ENCODE assay signal across 27 cellular contexts in the genomic region with DNA sequence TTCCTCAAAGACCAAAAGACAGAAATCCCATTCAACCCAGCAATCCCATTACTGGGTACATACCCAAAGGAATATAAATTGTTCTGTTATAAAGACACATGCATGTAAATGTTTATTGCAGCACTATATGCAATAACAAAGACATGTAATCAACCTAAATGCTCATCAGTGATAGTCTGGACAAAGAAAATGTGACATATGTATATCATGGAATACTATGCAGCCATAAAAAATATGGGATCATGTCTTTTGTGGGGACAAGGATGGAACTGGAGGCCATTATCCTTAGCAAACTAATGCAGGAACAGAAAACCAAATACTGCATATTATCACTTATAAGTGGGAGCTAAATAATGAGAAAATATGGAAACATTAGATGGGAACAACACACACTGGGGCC. TPM values are rescaled to one million over a fixed set of nuclear protein-coding genes. Genes with fewer than 3 reads are reported as not detected.
DNase-seq lines count a peak whose midpoint lies in the region; ATAC-seq, FAIRE-seq and TF ChIP-seq lines count a peak whose summit lies in the region.
"Had no signal": no experiment of that assay in that cellular context is flagged by ENCODE, and none has a peak within 500 bp of the region (broad histone marks: within the 10 kb centered on the region; RNA-seq: fewer than 3 reads in every experiment).

No MANE protein-coding gene starts in this region.

- H3K4me3 Mint-ChIP-seq in Calu3 (ENCODE audit: low read depth, unreplicated experiment) (no peak overlapping the region), type B pancreatic cell (no peak overlapping the region)
- H3K4me3 Mint-ChIP-seq in stimulated activated naive B cell treated with anti-CD40 and anti-IgM and Interleukin-4, amounts not matched to agents 10 μg/mL and 1 μg/mL and 100 μg/mL, for 72 hours, result no peak overlapping the region
- H3K4me3 Mint-ChIP-seq: B cell; CD4-positive, alpha-beta T cell; CD8-positive, alpha-beta T cell had no signal

- H3K27me3 Mint-ChIP-seq in Calu3 (ENCODE audit: unreplicated experiment), result no peaks in the 10 kb centered on the region
- no peaks in the 10 kb centered on the region for H3K27me3 Mint-ChIP-seq in type B pancreatic cell
- H3K27me3 Mint-ChIP-seq in stimulated activated naive B cell treated with anti-CD40 and anti-IgM and Interleukin-4, amounts not matched to agents 10 μg/mL and 1 μg/mL and 100 μg/mL, for 72 hours, result peaks cover 4 to 5% of the 10 kb centered on the region in 2 donors
- H3K27me3 Mint-ChIP-seq: CD4-positive, alpha-beta T cell had no signal

- H2AFZ ChIP-seq in K562 (ENCODE audit: low read depth, low read length), result no peak overlapping the region

- no peaks in the 10 kb centered on the region for H3K79me2 ChIP-seq in K562 (ENCODE audit: control insufficient read depth, insufficient read depth, low read length)

- in situ Hi-C loops in K562 (cut with MboI), result no loop called here

- TF ChIP-seq CTCF in A549 (IDR thresholded peaks at IDR 0.05) (no peak), Calu3 (IDR thresholded peaks at IDR 0.05; ENCODE audit: unreplicated experiment) (no peak), K562 (IDR thresholded peaks at IDR 0.05 in 2 of 3, conservative IDR thresholded peaks at IDR 0.05 in 1 of 3; ENCODE audit: insufficient read depth in 2 of 3, low read depth in 1 of 3, low read length in 3 of 3) (no peak), type B pancreatic cell (conservative IDR thresholded peaks at IDR 0.05) (no peak), heart left ventricle (IDR thresholded peaks at IDR 0.05) (no peak)

- CTCF ChIA-PET in A549 (lab: Yijun Ruan, JAX) (no interaction called here), Calu3 (lab: Charles Lee) (no interaction called here), K562 (lab: Yijun Ruan, JAX; ENCODE audit: low intra/inter-chr PET ratio) (interaction anchor here (0.6 kb wide), 1 partner anchor 127 kb away, joined by 3 read pairs; no protein-coding TSS in a partner anchor)

- H3K4me3 ChIP-seq in A549 (no peak overlapping the region), K562 (no peak overlapping the region), heart left ventricle (no peak overlapping the region)
- no peak overlapping the region for H3K4me3 ChIP-seq in effector memory CD4-positive, alpha-beta T cell (ENCODE audit: insufficient read depth, low read depth, low read length, poor library complexity, severe bottlenecking)
- H3K4me3 ChIP-seq: GM12878 had no signal

- TF ChIP-seq RAD21 in A549 (conservative IDR thresholded peaks at IDR 0.05 in 1 of 2, IDR thresholded peaks at IDR 0.05 in 1 of 2) (no peak), K562 (CRISPR knock-in tag; conservative IDR thresholded peaks at IDR 0.05 in 1 of 2, IDR thresholded peaks at IDR 0.05 in 1 of 2) (no peak)

- no peak for TF ChIP-seq POLR2A in A549 (IDR thresholded peaks at IDR 0.05; ENCODE audit: low read length)
- no peak for TF ChIP-seq POLR2A in K562 (conservative IDR thresholded peaks at IDR 0.05)
- TF ChIP-seq POLR2A in heart left ventricle (IDR thresholded peaks at IDR 0.05), result no peak

- no peaks in the 10 kb centered on the region for H3K9me3 ChIP-seq in A549
- no peaks in the 10 kb centered on the region for H3K9me3 ChIP-seq in K562 (replicated peaks; ENCODE audit: control insufficient read depth, insufficient read depth, low read depth, low read length)
- H3K9me3 ChIP-seq in effector memory CD4-positive, alpha-beta T cell (ENCODE audit: control insufficient read depth, low read length), result no peaks in the 10 kb centered on the region
- peaks cover 0 to 5% (median 0%) of the 10 kb centered on the region in 12 donors for H3K9me3 ChIP-seq in heart left ventricle
- H3K9me3 ChIP-seq: Caco-2 had no signal

- no peaks in the 10 kb centered on the region for H3K27me3 ChIP-seq in K562 (ENCODE audit: control insufficient read depth in 2 of 2, insufficient read depth in 2 of 2, low read length in 2 of 2)
- H3K27me3 ChIP-seq in effector memory CD4-positive, alpha-beta T cell (replicated peaks; ENCODE audit: control insufficient read depth, insufficient read depth, low read length, poor library complexity, severe bottlenecking), result no peaks in the 10 kb centered on the region
- no peaks in the 10 kb centered on the region for H3K27me3 ChIP-seq in heart left ventricle
- H3K27me3 ChIP-seq: BLaER1 treated with 17β-estradiol and CSF1 and Interleukin-3, amounts not matched to agents 10 nM and 100 nM had no signal

- H3K36me3 ChIP-seq in K562 (ENCODE audit: control insufficient read depth, insufficient read depth, low read length) (no peaks in the 10 kb centered on the region), heart left ventricle (no peaks in the 10 kb centered on the region)
- no peaks in the 10 kb centered on the region for H3K36me3 ChIP-seq in effector memory CD4-positive, alpha-beta T cell (ENCODE audit: control insufficient read depth, insufficient read depth, low read length)

- BruUV-seq in Calu3 (replicated peaks; lab: Mats Ljungman, UMichigan) (no TSS peak), K562 (replicated peaks; lab: Mats Ljungman, UMichigan) (no TSS peak)

- peaks cover 27% of the 10 kb centered on the region for H3K36me3 Mint-ChIP-seq in Calu3 (ENCODE audit: insufficient read depth, unreplicated experiment)
- H3K36me3 Mint-ChIP-seq in type B pancreatic cell, result peaks cover 3% of the 10 kb centered on the region
- H3K36me3 Mint-ChIP-seq in stimulated activated naive B cell treated with anti-CD40 and anti-IgM and Interleukin-4, amounts not matched to agents 10 μg/mL and 1 μg/mL and 100 μg/mL, for 72 hours, result no peaks in the 10 kb centered on the region
- H3K36me3 Mint-ChIP-seq: CD8-positive, alpha-beta T cell had no signal

- H3K9ac ChIP-seq in K562 (ENCODE audit: insufficient read depth in 1 of 2, low read depth in 2 of 2, low read length in 2 of 2), result no peak overlapping the region

- H3K9me1 ChIP-seq in K562 (ENCODE audit: control insufficient read depth, insufficient read depth, low read length), result no peaks in the 10 kb centered on the region

- ATAC-seq in A549 (no peak), K562 (no peak), heart left ventricle (no peak)
- no peak for ATAC-seq in stimulated activated naive B cell treated with anti-CD40 and anti-IgM and Interleukin-4, amounts not matched to agents 10 μg/mL and 1 μg/mL and 100 μg/mL, for 72 hours (replicated peaks)
- ATAC-seq: CD8-positive, alpha-beta T cell; GM12878 had no signal

- H3K4me2 ChIP-seq in A549 (no peak overlapping the region), K562 (ENCODE audit: insufficient read depth, low read length) (no peak overlapping the region)

- H3K4me1 Mint-ChIP-seq in Calu3 (ENCODE audit: low read depth, unreplicated experiment), result peaks cover 40% of the 10 kb centered on the region
- peaks cover 19% of the 10 kb centered on the region for H3K4me1 Mint-ChIP-seq in type B pancreatic cell (ENCODE audit: unreplicated experiment)
- H3K4me1 Mint-ChIP-seq in stimulated activated naive B cell treated with anti-CD40 and anti-IgM and Interleukin-4, amounts not matched to agents 10 μg/mL and 1 μg/mL and 100 μg/mL, for 72 hours, result peaks cover 0 to 5% of the 10 kb centered on the region in 2 donors
- H3K4me1 Mint-ChIP-seq: B cell had no signal

- H3K9me3 Mint-ChIP-seq in Calu3 (ENCODE audit: low read depth, unreplicated experiment) (no peaks in the 10 kb centered on the region), type B pancreatic cell (no peaks in the 10 kb centered on the region)
- H3K9me3 Mint-ChIP-seq in stimulated activated naive B cell treated with anti-CD40 and anti-IgM and Interleukin-4, amounts not matched to agents 10 μg/mL and 1 μg/mL and 100 μg/mL, for 72 hours, result no peaks in the 10 kb centered on the region
- H3K9me3 Mint-ChIP-seq: CD4-positive, alpha-beta T cell; CD8-positive, alpha-beta T cell had no signal

- H3K27ac Mint-ChIP-seq in Calu3 (ENCODE audit: unreplicated experiment) (peak overlapping the region; percentile 9), type B pancreatic cell (peak overlapping the region; percentile 44)
- no peak overlapping the region for H3K27ac Mint-ChIP-seq in stimulated activated naive B cell treated with anti-CD40 and anti-IgM and Interleukin-4, amounts not matched to agents 10 μg/mL and 1 μg/mL and 100 μg/mL, for 72 hours
- H3K27ac Mint-ChIP-seq: B cell; CD4-positive, alpha-beta T cell; CD8-positive, alpha-beta T cell had no signal

- H3K4me1 ChIP-seq in A549 (peaks cover 15% of the 10 kb centered on the region), K562 (replicated peaks in 1 of 2; ENCODE audit: control insufficient read depth in 2 of 2, insufficient read depth in 2 of 2, low read length in 2 of 2) (peaks cover 3 to 16% of the 10 kb centered on the region in 2 experiments; a peak in 3 of 5 replicates), heart left ventricle (peaks cover 0 to 40% (median 7%) of the 10 kb centered on the region in 12 donors)
- no peaks in the 10 kb centered on the region for H3K4me1 ChIP-seq in effector memory CD4-positive, alpha-beta T cell (ENCODE audit: control insufficient read depth, insufficient read depth, low read length, poor library complexity, severe bottlenecking)

- FAIRE-seq in A549 (lab: Jason Lieb, UNC) (no peak), K562 (lab: Jason Lieb, UNC) (no peak)
- FAIRE-seq: A204.1, GM12892, GM18507 had no signal

- no peak for DNase-seq in A549 (ENCODE audit: low read depth in 1 of 2, low spot score in 1 of 2)
- no peak for DNase-seq in Calu3
- DNase-seq in K562 (ENCODE audit: extremely low read depth in 1 of 4, low spot score in 3 of 4), result no peak
- no peak for DNase-seq in type B pancreatic cell (ENCODE audit: extremely low spot score, unreplicated experiment)
- no peak for DNase-seq in effector memory CD4-positive, alpha-beta T cell
- DNase-seq in heart left ventricle, result no peak
- DNase-seq in stimulated activated naive B cell treated with anti-CD40 and anti-IgM and Interleukin-4, amounts not matched to agents 10 μg/mL and 1 μg/mL and 100 μg/mL, for 72 hours, result no peak
- DNase-seq: 8988T; AML-193; Caco-2; CD4-positive, alpha-beta T cell; CD8-positive, alpha-beta T cell; DMS 273 treated with DMSO at 0.1 percent for 48 hours; DMS153; DMS53; DMS79; DND-41; EL; GDM1 had no signal

- intact Hi-C loops in Calu3 (cut with micrococcal nuclease; ENCODE audit: unreplicated experiment), result loop anchor here (10.0 kb wide), 1 partner anchor 313 kb away; no protein-coding TSS in a partner anchor
- intact Hi-C loops in K562 (cut with micrococcal nuclease), result no loop called here
- intact Hi-C loops in heart left ventricle (cut with DNase I), result loop anchor here in 2 of 10 donors (5.0 to 10.0 kb wide), 2 partner anchors 541 to 543 kb away; partner anchors contain the start of gene SPOPL (in 2 of the 2)

- H3K27ac ChIP-seq in A549 (no peak overlapping the region), K562 (ENCODE audit: extremely low read depth, low read depth, low read length) (no peak overlapping the region), heart left ventricle (no peak overlapping the region)
- H3K27ac ChIP-seq in effector memory CD4-positive, alpha-beta T cell (ENCODE audit: insufficient read depth, low read length, poor library complexity, severe bottlenecking), result no peak overlapping the region
- H3K27ac ChIP-seq: C4-2B had no signal

- no peak for TF ChIP-seq EP300 in A549 (IDR thresholded peaks at IDR 0.05)
- no peak for TF ChIP-seq EP300 in K562 (IDR thresholded peaks at IDR 0.05; ENCODE audit: low read length)

- H4K20me1 ChIP-seq in K562 (replicated peaks; ENCODE audit: control insufficient read depth, insufficient read depth, low read length), result no peaks in the 10 kb centered on the region
- H4K20me1 ChIP-seq: BLaER1 treated with 17β-estradiol and CSF1 and Interleukin-3, amounts not matched to agents 10 nM and 100 nM had no signal

- POLR2A ChIA-PET in A549 (lab: Yijun Ruan, JAX) (no interaction called here), K562 (lab: Yijun Ruan, JAX) (no interaction called here)

RNA-seq across cellular contexts. Expression of gene HNMT, which starts 2.7 kb away (rescaled TPM):
- polyA plus RNA-seq in A549 (2011; rRNA removed) (5.5 and 7.0 TPM in 2 replicates), A549 (2017; fragmentation: RNase III; extraction: RNeasy Plus Mini Kit Qiagen cat#74134 plus additional on column Dnase treatment) (1.5 to 3.0 TPM (median 1.8 TPM) in 3 replicates), K562 (2011; rRNA removed) (2.9 and 10.9 TPM in 2 replicates), K562 (2014; fragmentation: Illumina TruSeq; extraction: Trizol) (4.8 and 5.8 TPM in 2 replicates), K562 (2014; fragmentation: Nextera tagmentation; extraction: Ambion mirVana) (1 to 10 TPM; 5.3 TPM), K562 (2014; rRNA removed) (4.9 and 7.3 TPM in 2 replicates), heart left ventricle (1 to 10 TPM; 4.5 to 8.2 TPM)
- 0.80 and 1.1 TPM in 2 replicates for polyA plus RNA-seq in A549 (2012; cell fraction: cytosol; rRNA removed)
- 0.23 and 0.24 TPM in 2 replicates for polyA plus RNA-seq in A549 (2012; cell fraction: nucleus; rRNA removed)
- polyA minus RNA-seq in A549 (2011; rRNA and poly(A)+ RNA removed), result 0.88 and 1.1 TPM in 2 replicates
- total RNA-seq in Calu3 (2022) (56.5 and 68.2 TPM in 2 replicates), K562 (2014; rRNA removed) (3.5 and 5.2 TPM in 2 replicates), K562 (2014; rRNA removed; fragmentation: Illumina TruSeq; extraction: Trizol) (7.6 and 8.5 TPM in 2 replicates), K562 (2015; rRNA removed; fragmentation: Illumina TruSeq; extraction: Trizol) (10.7 and 12.5 TPM in 2 replicates), K562 (2021) (2.8 and 3.1 TPM in 2 replicates), type B pancreatic cell (ENCODE audit: low replicate concordance) (11.6 and 12.1 TPM in 2 replicates), heart left ventricle (10 to 100 TPM in 6 of 9 donors, 1 to 10 TPM in 3; 7.5 to 38.1 (median 10.4) TPM)
- 3.5 and 3.7 TPM in 2 replicates for total RNA-seq in K562 (2011; cell fraction: chromatin; rRNA removed; ENCODE audit: low replicate concordance)
- total RNA-seq in K562 (2011; cell fraction: nucleolus; rRNA removed), result 1.3 TPM in 1 of 2 replicates, not detected in the other
- total RNA-seq in K562 (2011; cell fraction: nucleoplasm; rRNA removed), result 0.66 and 1.5 TPM in 2 replicates
- 2.3 and 2.6 TPM in 2 replicates for polyA plus RNA-seq in K562 (2011; cell fraction: cytosol; rRNA removed)
- 1.8 and 2.6 TPM in 2 replicates for polyA plus RNA-seq in K562 (2011; cell fraction: nucleus; rRNA removed)
- polyA plus RNA-seq in K562 (2012), result 7.2 and 12.0 TPM in 2 replicates
- 4.5 and 7.1 TPM in 2 replicates for polyA minus RNA-seq in K562 (2011; rRNA and poly(A)+ RNA removed)
- polyA minus RNA-seq in K562 (2011; cell fraction: cytosol; rRNA and poly(A)+ RNA removed), result 3.3 TPM in 1 of 2 replicates, not detected in the other
- polyA minus RNA-seq in K562 (2011; cell fraction: nucleus; rRNA and poly(A)+ RNA removed), result 1.3 and 1.5 TPM in 2 replicates
- total RNA-seq: B cell; CD8-positive, alpha-beta T cell; G401; GM12878 had no signal
- polyA plus RNA-seq: GM12878 had no signal

Comparison
In these comparisons a context has a peak if more than half of its experiments do, and no peak if none do; other contexts are left out.
1. Of the 35 proteins assayed by ChIP-seq in both K562 and A549: peak only in K562: none; only in A549: KDM1A; in both: none; in neither: 34.